ENCODE assay signal across 9 cellular contexts in the genomic region with DNA sequence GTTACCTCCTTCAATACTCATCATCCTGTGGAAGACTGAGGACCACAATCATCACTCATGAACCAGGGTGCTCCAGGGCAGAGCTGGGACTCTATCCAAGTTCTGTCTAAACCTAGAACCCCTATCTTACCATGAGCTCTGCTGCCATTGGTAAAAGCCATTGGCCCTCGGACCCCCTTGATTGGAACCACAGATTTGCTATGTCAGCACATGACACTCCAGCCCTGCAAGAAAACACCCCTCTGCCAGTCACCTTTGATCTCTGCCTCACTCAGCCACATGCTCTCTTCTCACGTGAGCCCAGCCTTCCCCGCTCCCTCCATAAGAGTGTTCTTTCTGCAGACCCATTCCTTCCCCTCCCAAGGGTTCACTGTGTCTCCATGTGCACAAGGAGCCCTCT.
"Had no signal": no experiment of that assay in that cellular context is flagged by ENCODE, and none has a peak within 500 bp of the region (broad histone marks: within the 10 kb centered on the region; RNA-seq: fewer than 3 reads in every experiment).

No MANE protein-coding gene starts in this region.

- H3K9me3 ChIP-seq: HAP-1 had no signal

- H3K4me2 ChIP-seq: GM23338, KMS-11 had no signal

- H3K9ac ChIP-seq: KMS-11 had no signal

- H2AFZ ChIP-seq: GM23338 had no signal

- H3K4me3 Mint-ChIP-seq: GM23338, HFFc6 had no signal

- H3K9me3 Mint-ChIP-seq: GM23338, HFFc6 had no signal

- ATAC-seq: GM23338, HCT116 had no signal

- DNase-seq: H7, HFFc6, Karpas-422, KBM-7 had no signal

- H3K27ac Mint-ChIP-seq: HFFc6 had no signal

- H3K27ac ChIP-seq: KMS-11 had no signal

- FAIRE-seq: HTR-8/SVneo had no signal

- H3K36me3 ChIP-seq: HAP-1 had no signal

- H3K4me3 ChIP-seq: GM23338, HAP-1 had no signal
